ENCODE assay signal across 9 cellular contexts in the genomic region with DNA sequence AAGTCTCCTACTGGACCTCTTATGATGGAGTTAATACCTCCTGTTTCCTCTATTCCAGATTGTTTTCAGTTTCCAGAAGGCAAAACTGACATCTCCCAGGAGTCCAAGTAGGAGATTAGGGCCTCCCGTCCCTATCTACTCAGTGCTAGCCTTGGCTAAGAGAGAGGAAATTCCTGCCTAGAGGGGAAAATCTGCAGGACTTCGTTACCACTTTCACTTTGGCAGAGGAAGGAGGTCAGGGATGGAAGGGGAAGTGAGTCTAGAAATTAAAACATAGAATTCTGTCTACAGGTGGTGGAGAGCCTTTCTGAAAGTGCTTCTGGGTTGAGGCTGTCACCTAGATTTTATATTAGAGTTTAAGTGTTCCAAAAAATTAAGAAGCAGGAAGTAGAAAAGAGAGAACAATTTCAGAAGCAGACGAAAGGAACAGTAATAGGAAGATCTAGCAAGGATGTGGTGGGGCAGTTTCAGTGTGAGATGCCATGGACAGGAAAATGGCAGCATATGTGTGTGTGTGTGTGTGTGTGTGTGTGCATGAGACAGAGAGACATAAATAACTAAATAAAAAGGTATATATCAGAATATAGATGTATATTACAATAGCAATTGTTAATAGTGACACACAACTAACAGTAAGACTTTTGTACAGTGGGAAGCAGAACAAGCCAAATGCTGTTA. TPM values are rescaled to one million over a fixed set of nuclear protein-coding genes. Genes with fewer than 3 reads are reported as not detected.
A peak's percentile ranks its signal among the peaks of the same experiment; 100 is the strongest.
DNase-seq lines count a peak whose midpoint lies in the region; ATAC-seq and TF ChIP-seq lines count a peak whose summit lies in the region.
"Had no signal": no experiment of that assay in that cellular context is flagged by ENCODE, and none has a peak within 500 bp of the region (broad histone marks: within the 10 kb centered on the region; RNA-seq: fewer than 3 reads in every experiment).

No MANE protein-coding gene starts in this region.

- H3K4me3 ChIP-seq in ascending aorta: peak overlapping the region; percentile 22 to 44
- no peak overlapping the region for H3K4me3 ChIP-seq in HAP-1
- H3K4me3 ChIP-seq: neural progenitor cell, suprapubic skin had no signal

- peaks cover 2 to 3% of the 10 kb centered on the region in 2 donors for H3K9me3 Mint-ChIP-seq in activated T-cell treated with anti-CD3 and anti-CD28 coated beads, Interleukin-2, amount 50 U/mL, for 72 hours
- H3K9me3 Mint-ChIP-seq in stimulated activated naive B cell treated with anti-CD40 and anti-IgM and Interleukin-4, amounts not matched to agents 10 μg/mL and 1 μg/mL and 100 μg/mL, for 72 hours: peaks cover 0 to 2% of the 10 kb centered on the region in 2 donors
- H3K9me3 Mint-ChIP-seq: neural progenitor cell had no signal

- DNase-seq in activated T-cell treated with anti-CD3 and anti-CD28 coated beads, Interleukin-2, amount 50 U/mL, for 72 hours: peak; percentile 14 to 15
- DNase-seq in activated T-cell treated with anti-CD3 and anti-CD28 coated beads for 4 hours (no peak), ascending aorta (ENCODE audit: low spot score in 2 of 2) (no peak), HAP-1 (ENCODE audit: low spot score in 2 of 2) (no peak)
- peak; percentile 4 for DNase-seq in stimulated activated naive B cell treated with anti-CD40 and anti-IgM and Interleukin-4, amounts not matched to agents 10 μg/mL and 1 μg/mL and 100 μg/mL, for 72 hours
- DNase-seq: effector CD4-positive, alpha-beta T cell had no signal

- H3K27me3 ChIP-seq in ascending aorta: no peaks in the 10 kb centered on the region
- H3K27me3 ChIP-seq in HAP-1 (ENCODE audit: low read depth): no peaks in the 10 kb centered on the region; the same call in 1 of the 2 replicates
- H3K27me3 ChIP-seq: neural progenitor cell, suprapubic skin had no signal

- H3K27ac ChIP-seq in ascending aorta: peak overlapping the region; percentile 47 to 52
- H3K27ac ChIP-seq: neural progenitor cell, suprapubic skin had no signal

- ATAC-seq in activated T-cell treated with anti-CD3 and anti-CD28 coated beads, Interleukin-2, amount 50 U/mL, for 72 hours (replicated peaks in 1 of 2): no peak
- ATAC-seq in stimulated activated naive B cell treated with anti-CD40 and anti-IgM and Interleukin-4, amounts not matched to agents 10 μg/mL and 1 μg/mL and 100 μg/mL, for 72 hours (replicated peaks): no peak
- ATAC-seq in GM19324 (IDR thresholded peaks at IDR 0.05; ENCODE audit: low FRiP score, unreplicated experiment): no peak

- peaks cover 45% of the 10 kb centered on the region for H3K4me1 Mint-ChIP-seq in activated T-cell treated with anti-CD3 and anti-CD28 coated beads, Interleukin-2, amount 50 U/mL, for 72 hours (ENCODE audit: low read depth)
- peaks cover 18 to 44% of the 10 kb centered on the region in 2 donors for H3K4me1 Mint-ChIP-seq in stimulated activated naive B cell treated with anti-CD40 and anti-IgM and Interleukin-4, amounts not matched to agents 10 μg/mL and 1 μg/mL and 100 μg/mL, for 72 hours

- no peaks in the 10 kb centered on the region for H3K36me3 ChIP-seq in ascending aorta
- H3K36me3 ChIP-seq in HAP-1 (replicated peaks): no peaks in the 10 kb centered on the region
- H3K36me3 ChIP-seq: neural progenitor cell, suprapubic skin had no signal

- no peaks in the 10 kb centered on the region for H3K9me3 ChIP-seq in ascending aorta
- H3K9me3 ChIP-seq in HAP-1: 0 out of 2 replicates have a peak, but pooled peaks cover 3% of the 10 kb centered on the region
- H3K9me3 ChIP-seq: suprapubic skin had no signal

- intact Hi-C loops in ascending aorta (cut with DNase I): no loop called here

- H3K4me1 ChIP-seq in ascending aorta (peaks cover 0 to 10% of the 10 kb centered on the region in 2 donors), HAP-1 (peaks cover 7% of the 10 kb centered on the region)

- in situ Hi-C loops in HAP-1 (cut with MboI; ENCODE audit: low sequenced_read_pairs): no loop called here

- no peak for TF ChIP-seq CTCF in ascending aorta (IDR thresholded peaks at IDR 0.05)

- peak overlapping the region; percentile 98 for H3K27ac Mint-ChIP-seq in activated T-cell treated with anti-CD3 and anti-CD28 coated beads, Interleukin-2, amount 50 U/mL, for 72 hours
- H3K27ac Mint-ChIP-seq in stimulated activated naive B cell treated with anti-CD40 and anti-IgM and Interleukin-4, amounts not matched to agents 10 μg/mL and 1 μg/mL and 100 μg/mL, for 72 hours: peak overlapping the region; percentile 75
- H3K27ac Mint-ChIP-seq: neural progenitor cell had no signal

- H3K4me3 Mint-ChIP-seq in activated T-cell treated with anti-CD3 and anti-CD28 coated beads, Interleukin-2, amount 50 U/mL, for 72 hours: peak overlapping the region; percentile 56 to 98
- H3K4me3 Mint-ChIP-seq in stimulated activated naive B cell treated with anti-CD40 and anti-IgM and Interleukin-4, amounts not matched to agents 10 μg/mL and 1 μg/mL and 100 μg/mL, for 72 hours: peak overlapping the region; percentile 48 to 61
- H3K4me3 Mint-ChIP-seq: neural progenitor cell had no signal

- no peaks in the 10 kb centered on the region for H3K27me3 Mint-ChIP-seq in activated T-cell treated with anti-CD3 and anti-CD28 coated beads, Interleukin-2, amount 50 U/mL, for 72 hours (ENCODE audit: low read depth)
- H3K27me3 Mint-ChIP-seq in stimulated activated naive B cell treated with anti-CD40 and anti-IgM and Interleukin-4, amounts not matched to agents 10 μg/mL and 1 μg/mL and 100 μg/mL, for 72 hours: peaks cover 4 to 9% of the 10 kb centered on the region in 2 donors

- no peaks in the 10 kb centered on the region for H3K36me3 Mint-ChIP-seq in activated T-cell treated with anti-CD3 and anti-CD28 coated beads, Interleukin-2, amount 50 U/mL, for 72 hours (ENCODE audit: insufficient read depth in 2 of 2)
- no peaks in the 10 kb centered on the region for H3K36me3 Mint-ChIP-seq in stimulated activated naive B cell treated with anti-CD40 and anti-IgM and Interleukin-4, amounts not matched to agents 10 μg/mL and 1 μg/mL and 100 μg/mL, for 72 hours
- H3K36me3 Mint-ChIP-seq: neural progenitor cell had no signal

RNA-seq across cellular contexts. Expression of a gene that starts 2.4 kb away (rescaled TPM):
- total RNA-seq in activated T-cell treated with anti-CD3 and anti-CD28 coated beads, Interleukin-2, amount 50 U/mL, for 72 hours: 10 to 100 TPM; 17.1 to 22.3 TPM
- total RNA-seq in ascending aorta: 18.6 TPM

RNA-seq across cellular contexts. Expression of a gene that starts 16.6 kb away (rescaled TPM):
- total RNA-seq in activated T-cell treated with anti-CD3 and anti-CD28 coated beads, Interleukin-2, amount 50 U/mL, for 72 hours: not detected
- not detected for total RNA-seq in ascending aorta
- total RNA-seq: suprapubic skin had no signal

RNA-seq across cellular contexts. Expression of a gene that starts 26.9 kb away (rescaled TPM):
- not detected for total RNA-seq in activated T-cell treated with anti-CD3 and anti-CD28 coated beads, Interleukin-2, amount 50 U/mL, for 72 hours
- total RNA-seq in ascending aorta: not detected
- total RNA-seq: suprapubic skin had no signal

RNA-seq across cellular contexts. Expression of a gene that starts 28.9 kb away (rescaled TPM):
- total RNA-seq in activated T-cell treated with anti-CD3 and anti-CD28 coated beads, Interleukin-2, amount 50 U/mL, for 72 hours: not detected
- not detected for total RNA-seq in ascending aorta
- total RNA-seq: suprapubic skin had no signal

RNA-seq across cellular contexts. Expression of a gene that starts 33.4 kb away (rescaled TPM):
- not detected for total RNA-seq in activated T-cell treated with anti-CD3 and anti-CD28 coated beads, Interleukin-2, amount 50 U/mL, for 72 hours
- 1.7 TPM for total RNA-seq in ascending aorta

Comparison
In these comparisons a context has a peak if more than half of its experiments do, and no peak if none do; other contexts are left out.
1. DNase-seq: peak in activated T-cell treated with anti-CD3 and anti-CD28 coated beads, Interleukin-2, amount 50 U/mL, for 72 hours (2 of 2) and stimulated activated naive B cell treated with anti-CD40 and anti-IgM and Interleukin-4, amounts not matched to agents 10 μg/mL and 1 μg/mL and 100 μg/mL, for 72 hours (single experiment); none in activated T-cell treated with anti-CD3 and anti-CD28 coated beads for 4 hours (single experiment), ascending aorta (0 of 2) and HAP-1 (0 of 2).